Comparison of ENCODE assay signal across 1 cellular context in genomic region chr7:155305251-155305904, GRCh38.
TF ChIP-seq lines count a peak whose summit lies in the region.

No MANE protein-coding gene starts in this region.

TF ChIP-seq in GM12878, 131 proteins besides CTCF, POLR2A, EP300 and RAD21 (continued from another document):
- no peak for TF ChIP-seq E2F8 (IDR thresholded peaks at IDR 0.05; ENCODE audit: low read depth, partially characterized antibody)
- no peak for TF ChIP-seq HDAC2 (IDR thresholded peaks at IDR 0.05)
- TF ChIP-seq ZBED1 (IDR thresholded peaks at IDR 0.05; ENCODE audit: borderline replicate concordance) = no peak
- TF ChIP-seq POU2F2 (IDR thresholded peaks at IDR 0.05; ENCODE audit: borderline replicate concordance, low read depth, low read length) = no peak
- no peak for TF ChIP-seq DPF2 (IDR thresholded peaks at IDR 0.05)
- TF ChIP-seq, protein P1, sequence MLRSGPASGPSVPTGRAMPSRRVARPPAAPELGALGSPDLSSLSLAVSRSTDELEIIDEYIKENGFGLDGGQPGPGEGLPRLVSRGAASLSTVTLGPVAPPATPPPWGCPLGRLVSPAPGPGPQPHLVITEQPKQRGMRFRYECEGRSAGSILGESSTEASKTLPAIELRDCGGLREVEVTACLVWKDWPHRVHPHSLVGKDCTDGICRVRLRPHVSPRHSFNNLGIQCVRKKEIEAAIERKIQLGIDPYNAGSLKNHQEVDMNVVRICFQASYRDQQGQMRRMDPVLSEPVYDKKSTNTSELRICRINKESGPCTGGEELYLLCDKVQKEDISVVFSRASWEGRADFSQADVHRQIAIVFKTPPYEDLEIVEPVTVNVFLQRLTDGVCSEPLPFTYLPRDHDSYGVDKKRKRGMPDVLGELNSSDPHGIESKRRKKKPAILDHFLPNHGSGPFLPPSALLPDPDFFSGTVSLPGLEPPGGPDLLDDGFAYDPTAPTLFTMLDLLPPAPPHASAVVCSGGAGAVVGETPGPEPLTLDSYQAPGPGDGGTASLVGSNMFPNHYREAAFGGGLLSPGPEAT (IDR thresholded peaks at IDR 0.05; ENCODE audit: low read depth) = no peak
- no peak for TF ChIP-seq YY1 (IDR thresholded peaks at IDR 0.05; ENCODE audit: low read depth, low read length)
- TF ChIP-seq ZBTB11 (CRISPR knock-in tag; IDR thresholded peaks at IDR 0.05) = no peak
- TF ChIP-seq IKZF1 (conservative IDR thresholded peaks at IDR 0.05) = no peak
- TF ChIP-seq, protein P2, sequence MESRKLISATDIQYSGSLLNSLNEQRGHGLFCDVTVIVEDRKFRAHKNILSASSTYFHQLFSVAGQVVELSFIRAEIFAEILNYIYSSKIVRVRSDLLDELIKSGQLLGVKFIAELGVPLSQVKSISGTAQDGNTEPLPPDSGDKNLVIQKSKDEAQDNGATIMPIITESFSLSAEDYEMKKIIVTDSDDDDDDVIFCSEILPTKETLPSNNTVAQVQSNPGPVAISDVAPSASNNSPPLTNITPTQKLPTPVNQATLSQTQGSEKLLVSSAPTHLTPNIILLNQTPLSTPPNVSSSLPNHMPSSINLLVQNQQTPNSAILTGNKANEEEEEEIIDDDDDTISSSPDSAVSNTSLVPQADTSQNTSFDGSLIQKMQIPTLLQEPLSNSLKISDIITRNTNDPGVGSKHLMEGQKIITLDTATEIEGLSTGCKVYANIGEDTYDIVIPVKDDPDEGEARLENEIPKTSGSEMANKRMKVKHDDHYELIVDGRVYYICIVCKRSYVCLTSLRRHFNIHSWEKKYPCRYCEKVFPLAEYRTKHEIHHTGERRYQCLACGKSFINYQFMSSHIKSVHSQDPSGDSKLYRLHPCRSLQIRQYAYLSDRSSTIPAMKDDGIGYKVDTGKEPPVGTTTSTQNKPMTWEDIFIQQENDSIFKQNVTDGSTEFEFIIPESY (IDR thresholded peaks at IDR 0.05) = no peak
- no peak for TF ChIP-seq SUZ12 (IDR thresholded peaks at IDR 0.05; ENCODE audit: unreplicated experiment)
- TF ChIP-seq SMAD1 (IDR thresholded peaks at IDR 0.05; ENCODE audit: low read depth, partially characterized antibody) = no peak
- TF ChIP-seq PAX5 (IDR thresholded peaks at IDR 0.05; ENCODE audit: borderline replicate concordance, low read depth, low read length) = no peak
- no peak for TF ChIP-seq ATF7 (IDR thresholded peaks at IDR 0.05; ENCODE audit: low read depth)
- TF ChIP-seq KLF5 (IDR thresholded peaks at IDR 0.05; ENCODE audit: partially characterized antibody) = no peak
